In the genomic region with DNA sequence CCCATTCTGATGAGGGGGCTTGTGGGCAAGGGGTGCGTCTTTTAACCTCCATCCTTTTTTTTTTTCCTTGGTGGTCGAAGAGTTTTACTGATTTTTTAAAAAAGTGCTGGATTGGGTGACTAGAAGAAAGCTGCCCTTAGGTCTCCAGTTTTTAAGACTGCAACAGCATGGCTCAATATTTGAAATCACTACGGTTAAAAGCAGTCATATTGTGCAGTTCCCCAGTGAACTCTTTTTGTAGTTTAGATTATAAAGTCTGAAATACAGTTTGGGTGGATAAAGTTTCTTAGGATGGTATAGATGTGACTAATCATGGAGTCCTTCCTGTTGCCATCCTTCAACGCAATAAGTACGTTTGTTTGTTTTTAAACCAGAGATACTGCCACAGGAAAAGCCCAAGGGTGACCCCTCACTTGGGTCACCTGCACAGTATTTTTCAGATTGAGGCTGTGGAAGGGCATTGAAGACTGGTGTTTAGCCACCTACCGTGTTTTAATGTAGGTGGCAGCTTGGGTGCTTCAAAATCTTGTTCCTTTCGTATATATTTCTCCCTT, we compare ENCODE assay signal across 8 cellular contexts. TPM values are rescaled to one million over a fixed set of nuclear protein-coding genes. Genes with fewer than 3 reads are reported as not detected.
DNase-seq lines count a peak whose midpoint lies in the region; ATAC-seq and TF ChIP-seq lines count a peak whose summit lies in the region.

No MANE protein-coding gene starts in this region.

- H3K9me3 Mint-ChIP-seq in activated CD4-positive, alpha-beta memory T cell treated with anti-CD3 and anti-CD28 coated beads for 36 hours: no peaks in the 10 kb centered on the region

- H3K9ac ChIP-seq in SK-N-SH (peak overlapping the region; percentile 87; the same call in 1 of the 2 replicates), stomach smooth muscle (ENCODE audit: low read length in 2 of 2) (peak overlapping the region; percentile 72 to 76)

- peak overlapping the region; percentile 82 for H3K4me3 Mint-ChIP-seq in activated CD4-positive, alpha-beta memory T cell treated with anti-CD3 and anti-CD28 coated beads for 36 hours

- no peak for TF ChIP-seq CTCF in SK-N-SH (IDR thresholded peaks at IDR 0.05)

- peaks cover 45% of the 10 kb centered on the region for H3K36me3 Mint-ChIP-seq in activated CD4-positive, alpha-beta memory T cell treated with anti-CD3 and anti-CD28 coated beads for 36 hours

- intact Hi-C loops in activated CD4-positive, alpha-beta memory T cell treated with anti-CD3 and anti-CD28 coated beads for 36 hours (cut with micrococcal nuclease): loop anchor here (1.0 to 10.0 kb wide), 7 partner anchors 17 to 1671 kb away; a partner anchor contains a TSS

- H3K9me2 ChIP-seq in SK-N-SH: no peaks in the 10 kb centered on the region

- H3K9me3 ChIP-seq in SK-N-SH: no peaks in the 10 kb centered on the region
- no peaks in the 10 kb centered on the region for H3K9me3 ChIP-seq in stomach smooth muscle (ENCODE audit: control insufficient read depth in 2 of 2, low read length in 2 of 2)

- TF ChIP-seq EP300 in SK-N-SH (IDR thresholded peaks at IDR 0.05; ENCODE audit: borderline replicate concordance in 1 of 2, low read depth in 1 of 2, low read length in 1 of 2): no peak

- no peak for TF ChIP-seq RAD21 in SK-N-SH (IDR thresholded peaks at IDR 0.05; ENCODE audit: low read length)

- no peaks in the 10 kb centered on the region for H3K27me3 ChIP-seq in SK-N-SH (ENCODE audit: insufficient read depth)
- H3K27me3 ChIP-seq in stomach smooth muscle (ENCODE audit: control insufficient read depth in 1 of 2, insufficient read depth in 2 of 2, low read length in 2 of 2): no peaks in the 10 kb centered on the region

- H3K4me1 ChIP-seq in SK-N-SH (ENCODE audit: control insufficient read depth in 1 of 2, insufficient read depth in 2 of 2, low read depth in 1 of 2, low read length in 1 of 2) (peaks cover 8 to 15% of the 10 kb centered on the region in 2 experiments; a peak in 2 of 4 replicates), stomach smooth muscle (ENCODE audit: control insufficient read depth, insufficient read depth, low read length) (peaks cover 11% of the 10 kb centered on the region)

- DNase-seq in SK-N-SH: no peak
- DNase-seq in activated CD4-positive, alpha-beta memory T cell treated with anti-CD3 and anti-CD28 coated beads for 36 hours: no peak
- DNase-seq in NCI-H2171 (lab: John Stamatoyannopoulos, UW): no peak
- no peak for DNase-seq in cerebellar nuclear complex (lab: John Stamatoyannopoulos, UW)
- DNase-seq in NCI-H2029 treated with DMSO at 0.1 percent for 48 hours (lab: John Stamatoyannopoulos, UW): no peak

- H3K4me1 Mint-ChIP-seq in activated CD4-positive, alpha-beta memory T cell treated with anti-CD3 and anti-CD28 coated beads for 36 hours (ENCODE audit: low read depth): peaks cover 22% of the 10 kb centered on the region

- peak overlapping the region; percentile 84 to 90 for H3K27ac ChIP-seq in SK-N-SH (ENCODE audit: low read depth in 2 of 2, low read length in 1 of 2)
- H3K27ac ChIP-seq in stomach smooth muscle (ENCODE audit: low read length): peak overlapping the region; percentile 7

- H3F3A ChIP-seq in SK-N-SH (replicated peaks; ENCODE audit: insufficient read depth): peaks cover 2% of the 10 kb centered on the region

- peak overlapping the region; percentile 69 for H2AFZ ChIP-seq in SK-N-SH (ENCODE audit: low read depth)

- no peak; the same call in 2 of the 3 replicates for ATAC-seq in SK-N-SH treated with all-trans-retinoic acid at 6 μM for 48 hours

- POLR2A ChIA-PET in SK-N-SH (lab: Yijun Ruan, JAX): no interaction called here
- POLR2A ChIA-PET in activated CD4-positive, alpha-beta memory T cell treated with anti-CD3 and anti-CD28 coated beads for 36 hours (lab: Charles Lee): interaction anchor here (0.7 to 1.3 kb wide), 3 partner anchors 101 to 529 kb away, joined by 3 to 4 read pairs (median 3); no protein-coding TSS in a partner anchor

- H3K4me2 ChIP-seq in SK-N-SH: peak overlapping the region; percentile 85

- peaks cover 22 to 26% of the 10 kb centered on the region in 2 experiments for H3K36me3 ChIP-seq in SK-N-SH (replicated peaks in 1 of 2; ENCODE audit: control insufficient read depth in 1 of 2, insufficient read depth in 2 of 2, low read length in 1 of 2)
- peaks cover 4 to 7% of the 10 kb centered on the region in 2 donors for H3K36me3 ChIP-seq in stomach smooth muscle (ENCODE audit: control insufficient read depth in 2 of 2, insufficient read depth in 2 of 2, low read length in 2 of 2)

- H3K4me3 ChIP-seq in SK-N-SH (ENCODE audit: low read depth in 2 of 2, low read length in 1 of 2) (peak overlapping the region; percentile 84 to 85), iPS-11a (ENCODE audit: low read depth, low read length) (peak overlapping the region; percentile 87), stomach smooth muscle (ENCODE audit: low read length in 2 of 2) (peak overlapping the region; percentile 84 to 89)

- CTCF ChIA-PET in SK-N-SH (lab: Yijun Ruan, JAX): interaction anchor here (1.1 to 2.3 kb wide), 4 partner anchors 11 to 644 kb away, joined by 3 to 10 read pairs (median 6); no protein-coding TSS in a partner anchor
- CTCF ChIA-PET in activated CD4-positive, alpha-beta memory T cell treated with anti-CD3 and anti-CD28 coated beads for 36 hours (lab: Charles Lee): interaction anchor here (0.7 to 3.2 kb wide), 4 partner anchors 15 to 1521 kb away, joined by 3 to 12 read pairs (median 8); no protein-coding TSS in a partner anchor

- peak overlapping the region; percentile 93 for H3K27ac Mint-ChIP-seq in activated CD4-positive, alpha-beta memory T cell treated with anti-CD3 and anti-CD28 coated beads for 36 hours

- peaks cover 21% of the 10 kb centered on the region for H3K79me2 ChIP-seq in SK-N-SH (ENCODE audit: insufficient read depth)

- peaks cover 10% of the 10 kb centered on the region for H4K20me1 ChIP-seq in SK-N-SH (ENCODE audit: insufficient read depth)

- 8% methylated on average over 7 of the region's 7 CpGs for WGBS in SK-N-SH (ENCODE audit: low lambda C conversion rate)

- H3K27me3 Mint-ChIP-seq in activated CD4-positive, alpha-beta memory T cell treated with anti-CD3 and anti-CD28 coated beads for 36 hours: no peaks in the 10 kb centered on the region

TF ChIP-seq in SK-N-SH, 30 proteins besides CTCF, POLR2A, EP300 and RAD21 (continues in another document):
- TF ChIP-seq GATA2 (CRISPR knock-in tag; IDR thresholded peaks at IDR 0.05): no peak

TF ChIP-seq in SK-N-SH treated with all-trans-retinoic acid at 6 μM for 48 hours, 23 proteins besides CTCF, POLR2A, EP300 and RAD21:
- TF ChIP-seq CSDC2 (CRISPR knock-in tag; IDR thresholded peaks at IDR 0.05): no peak

RNA-seq across cellular contexts. Expression of a gene that starts 0.5 kb away (rescaled TPM):
- polyA plus RNA-seq in SK-N-SH (2012; rRNA removed): 16.6 and 18.3 TPM in 2 replicates
- polyA plus RNA-seq in SK-N-SH (2012; cell fraction: cytosol; rRNA removed): 20.1 and 21.1 TPM in 2 replicates
- 6.2 and 14.5 TPM in 2 replicates for polyA plus RNA-seq in SK-N-SH (2012; cell fraction: nucleus; rRNA removed)
- total RNA-seq in activated CD4-positive, alpha-beta memory T cell treated with anti-CD3 and anti-CD28 coated beads for 36 hours: 100 to 1,000 TPM; 108 to 110 TPM

RNA-seq across cellular contexts. Expression of a gene that starts 0.9 kb away (rescaled TPM):
- polyA plus RNA-seq in SK-N-SH (2012; rRNA removed): 3.5 and 4.7 TPM in 2 replicates
- polyA plus RNA-seq in SK-N-SH (2012; cell fraction: cytosol; rRNA removed): 5.5 and 6.4 TPM in 2 replicates
- polyA plus RNA-seq in SK-N-SH (2012; cell fraction: nucleus; rRNA removed): 2.0 and 4.1 TPM in 2 replicates
- total RNA-seq in activated CD4-positive, alpha-beta memory T cell treated with anti-CD3 and anti-CD28 coated beads for 36 hours: 10 to 100 TPM; 23.2 to 23.6 TPM
